Comparison of ENCODE assay signal across 27 cellular contexts in the genomic region with DNA sequence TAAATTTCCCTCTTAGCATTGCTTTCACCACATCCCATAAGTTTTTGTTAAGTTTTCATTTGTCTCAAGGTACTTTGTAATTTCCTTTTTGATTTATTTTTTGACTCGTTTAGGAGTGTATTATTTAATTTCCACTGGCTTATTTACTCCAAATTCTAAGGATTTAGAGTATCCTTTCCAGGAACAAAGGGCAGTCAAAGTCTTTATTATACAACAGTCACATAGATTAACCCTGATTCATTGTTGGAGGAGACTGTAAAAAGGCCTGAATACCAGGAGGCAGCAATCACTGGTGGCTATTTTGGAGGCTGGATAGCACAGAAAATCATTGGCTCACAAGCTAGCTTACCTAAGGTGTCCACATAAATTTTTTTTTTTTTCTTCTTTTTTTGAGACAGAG. TPM values are rescaled to one million over a fixed set of nuclear protein-coding genes. Genes with fewer than 3 reads are reported as not detected.
A peak's percentile ranks its signal among the peaks of the same experiment; 100 is the strongest.
DNase-seq lines count a peak whose midpoint lies in the region; FAIRE-seq and TF ChIP-seq lines count a peak whose summit lies in the region.
"Had no signal": no experiment of that assay in that cellular context is flagged by ENCODE, and none has a peak within 500 bp of the region (broad histone marks: within the 10 kb centered on the region; RNA-seq: fewer than 3 reads in every experiment).

No MANE protein-coding gene starts in this region.

- H2BK120ac ChIP-seq in H9 (ENCODE audit: low read depth, low read length, poor library complexity, severe bottlenecking): no peak overlapping the region

- H4K20me1 ChIP-seq in H9 (ENCODE audit: control insufficient read depth, insufficient read depth, insufficient read length) (no peaks in the 10 kb centered on the region), neural progenitor cell (ENCODE audit: low read depth) (peaks cover 41% of the 10 kb centered on the region)

- no peak overlapping the region for H2BK20ac ChIP-seq in H9 (ENCODE audit: low read depth, low read length, poor library complexity, severe bottlenecking)

- H3K27me3 ChIP-seq in H9 (ENCODE audit: insufficient read depth, low read length) (no peaks in the 10 kb centered on the region), neural progenitor cell (no peaks in the 10 kb centered on the region)
- H3K27me3 ChIP-seq: right lobe of liver, SJCRH30 had no signal

- H3K27ac ChIP-seq in H9 (ENCODE audit: insufficient read length, low read depth, low read length) (no peak overlapping the region), neural progenitor cell (peak overlapping the region; percentile 62)
- H3K27ac ChIP-seq: coronary artery, left ventricle myocardium inferior, right lobe of liver, SJCRH30 had no signal

- no peak overlapping the region for H4K5ac ChIP-seq in H9 (ENCODE audit: insufficient read length, low read depth, low read length)

- H2BK15ac ChIP-seq in H9 (ENCODE audit: low read depth, low read length): no peak overlapping the region

- no peak overlapping the region for H3T11ph ChIP-seq in H9 (ENCODE audit: low read length)

- no CpG with 5 or more reads among the region's 1 CpG for WGBS in H9 (ENCODE audit: extremely low coverage, insufficient read length, low lambda C conversion rate)

- H4K8ac ChIP-seq in H9 (replicated peaks; ENCODE audit: insufficient read length, low read depth, low read length): no peak overlapping the region

- peaks cover 13% of the 10 kb centered on the region for H3K36me3 ChIP-seq in neural progenitor cell

- no peak overlapping the region for H4K91ac ChIP-seq in H9 (ENCODE audit: insufficient read length, low read depth, low read length)

- FAIRE-seq in RCC 7860 (lab: Jason Lieb, UNC): no peak
- FAIRE-seq: islet of Langerhans had no signal

- intact Hi-C loops in activated T-helper 2 cell treated with anti-CD3 and anti-CD28 coated beads, Interferon-gamma antibody, Interleukin-2, Interleukin-4, amounts not matched to agents 10 μg/mL and 5 μg/mL and 100 μg/mL, durations not matched to agents 14 hours and 24 hours and 36 hours (cut with micrococcal nuclease): no loop called here

- H3K4me3 ChIP-seq in neural progenitor cell: no peak overlapping the region
- H3K4me3 ChIP-seq: coronary artery, left ventricle myocardium inferior, right lobe of liver, SJCRH30 had no signal

- H3K79me2 ChIP-seq in H9 (ENCODE audit: insufficient read depth, low read length) (no peaks in the 10 kb centered on the region; the same call in 1 of the 2 replicates), neural progenitor cell (ENCODE audit: low read depth) (peaks cover 52% of the 10 kb centered on the region)

- H3K18ac ChIP-seq in H9 (ENCODE audit: insufficient read length, low read depth, low read length): no peak overlapping the region

- TF ChIP-seq CTCF in H9 (conservative IDR thresholded peaks at IDR 0.05): no peak
- TF ChIP-seq CTCF in neural progenitor cell (IDR thresholded peaks at IDR 0.05): no peak

- H3K23me2 ChIP-seq in H9 (ENCODE audit: insufficient read length, low read depth, low read length, poor library complexity, severe bottlenecking): no peaks in the 10 kb centered on the region

- no peak overlapping the region for H2BK12ac ChIP-seq in H9 (ENCODE audit: insufficient read length, low read depth, low read length)

- H3K23ac ChIP-seq in H9 (ENCODE audit: insufficient read length, low read depth, low read length): no peak overlapping the region

- H3K4me1 Mint-ChIP-seq in activated CD4-positive, alpha-beta T cell treated with anti-CD3 and anti-CD28 coated beads, Interleukin-2, amount 10 ng/mL, durations not matched to agents 7 days and 5 days: peaks cover 27% of the 10 kb centered on the region
- no peaks in the 10 kb centered on the region; a peak in 2 of 4 replicates for H3K4me1 Mint-ChIP-seq in H9
- H3K4me1 Mint-ChIP-seq in activated T-helper 2 cell treated with anti-CD3 and anti-CD28 coated beads, Interferon-gamma antibody, Interleukin-2, Interleukin-4, amounts not matched to agents 10 μg/mL and 5 μg/mL and 100 μg/mL, durations not matched to agents 14 hours and 24 hours and 36 hours (ENCODE audit: low read depth): peaks cover 23% of the 10 kb centered on the region
- H3K4me1 Mint-ChIP-seq in neural progenitor cell: peaks cover under 1% of the 10 kb centered on the region

- no peak overlapping the region for H2AFZ ChIP-seq in H9 (ENCODE audit: low read length)
- no peak overlapping the region for H2AFZ ChIP-seq in neural progenitor cell (replicated peaks)

- peak overlapping the region; percentile 13 for H3K27ac Mint-ChIP-seq in activated CD4-positive, alpha-beta T cell treated with anti-CD3 and anti-CD28 coated beads, Interleukin-2, amount 10 ng/mL, durations not matched to agents 7 days and 5 days
- peak overlapping the region in 2 of 3 experiments; percentile 70 to 80; a peak in 3 of 7 replicates for H3K27ac Mint-ChIP-seq in H9
- peak overlapping the region; percentile 42 for H3K27ac Mint-ChIP-seq in activated T-helper 2 cell treated with anti-CD3 and anti-CD28 coated beads, Interferon-gamma antibody, Interleukin-2, Interleukin-4, amounts not matched to agents 10 μg/mL and 5 μg/mL and 100 μg/mL, durations not matched to agents 14 hours and 24 hours and 36 hours
- H3K27ac Mint-ChIP-seq in neural progenitor cell: no peak overlapping the region

- H3K9me3 Mint-ChIP-seq in activated CD4-positive, alpha-beta T cell treated with anti-CD3 and anti-CD28 coated beads, Interleukin-2, amount 10 ng/mL, durations not matched to agents 7 days and 5 days: no peaks in the 10 kb centered on the region
- no peaks in the 10 kb centered on the region for H3K9me3 Mint-ChIP-seq in H9
- no peaks in the 10 kb centered on the region for H3K9me3 Mint-ChIP-seq in activated T-helper 2 cell treated with anti-CD3 and anti-CD28 coated beads, Interferon-gamma antibody, Interleukin-2, Interleukin-4, amounts not matched to agents 10 μg/mL and 5 μg/mL and 100 μg/mL, durations not matched to agents 14 hours and 24 hours and 36 hours
- H3K9me3 Mint-ChIP-seq in neural progenitor cell: no peaks in the 10 kb centered on the region
- H3K9me3 Mint-ChIP-seq: CD8-positive, alpha-beta memory T cell; T-cell had no signal

- H3F3A ChIP-seq in neural progenitor cell (ENCODE audit: low read depth): peaks cover 17% of the 10 kb centered on the region

- CTCF ChIA-PET in activated CD4-positive, alpha-beta T cell treated with anti-CD3 and anti-CD28 coated beads, Interleukin-2, amount 10 ng/mL, durations not matched to agents 7 days and 5 days (lab: Charles Lee): interaction anchor here (1.3 kb wide), 1 partner anchor 40 kb away, joined by 3 read pairs; the partner anchor contains the start of genes NUSAP1 and OIP5

- H2BK5ac ChIP-seq in H9 (ENCODE audit: insufficient read length, low read length): no peak overlapping the region

- peaks cover 14% of the 10 kb centered on the region for H3K79me1 ChIP-seq in H9 (ENCODE audit: insufficient read depth, low read depth, low read length, poor library complexity, severe bottlenecking)

- H3K27me3 Mint-ChIP-seq in activated CD4-positive, alpha-beta T cell treated with anti-CD3 and anti-CD28 coated beads, Interleukin-2, amount 10 ng/mL, durations not matched to agents 7 days and 5 days: no peaks in the 10 kb centered on the region
- H3K27me3 Mint-ChIP-seq in H9 (ENCODE audit: low read depth): no peaks in the 10 kb centered on the region
- no peaks in the 10 kb centered on the region for H3K27me3 Mint-ChIP-seq in activated T-helper 2 cell treated with anti-CD3 and anti-CD28 coated beads, Interferon-gamma antibody, Interleukin-2, Interleukin-4, amounts not matched to agents 10 μg/mL and 5 μg/mL and 100 μg/mL, durations not matched to agents 14 hours and 24 hours and 36 hours (ENCODE audit: low read depth)
- no peaks in the 10 kb centered on the region for H3K27me3 Mint-ChIP-seq in neural progenitor cell (ENCODE audit: insufficient read depth, low read depth)
- H3K27me3 Mint-ChIP-seq: CD8-positive, alpha-beta memory T cell; T-cell had no signal

- no peak overlapping the region for H2AK5ac ChIP-seq in H9 (ENCODE audit: insufficient read length, low read length)

- no peaks in the 10 kb centered on the region for H3K9me3 ChIP-seq in H9 (ENCODE audit: control insufficient read depth, low read depth, low read length)
- H3K9me3 ChIP-seq in neural progenitor cell (ENCODE audit: low read depth): no peaks in the 10 kb centered on the region
- H3K9me3 ChIP-seq: left ventricle myocardium inferior, right lobe of liver, SJCRH30 had no signal

- no peak overlapping the region for H3K9ac ChIP-seq in H9 (ENCODE audit: extremely low read depth, insufficient read length, low read length)
- no peak overlapping the region for H3K9ac ChIP-seq in neural progenitor cell

- peaks cover 33% of the 10 kb centered on the region for H3K36me3 Mint-ChIP-seq in activated CD4-positive, alpha-beta T cell treated with anti-CD3 and anti-CD28 coated beads, Interleukin-2, amount 10 ng/mL, durations not matched to agents 7 days and 5 days (ENCODE audit: low read depth)
- H3K36me3 Mint-ChIP-seq in H9 (ENCODE audit: insufficient read depth in 1 of 3, low read depth in 3 of 3) (peaks cover 27 to 53% (median 48%) of the 10 kb centered on the region in 3 experiments), neural progenitor cell (peaks cover 18% of the 10 kb centered on the region)
- peaks cover 58% of the 10 kb centered on the region for H3K36me3 Mint-ChIP-seq in activated T-helper 2 cell treated with anti-CD3 and anti-CD28 coated beads, Interferon-gamma antibody, Interleukin-2, Interleukin-4, amounts not matched to agents 10 μg/mL and 5 μg/mL and 100 μg/mL, durations not matched to agents 14 hours and 24 hours and 36 hours (ENCODE audit: low read depth)

- no peak overlapping the region for H3K14ac ChIP-seq in H9 (ENCODE audit: insufficient read depth, low read length)

- DNase-seq in activated CD4-positive, alpha-beta T cell treated with anti-CD3 and anti-CD28 coated beads, Interleukin-2, amount 10 ng/mL, durations not matched to agents 7 days and 5 days: no peak
- no peak for DNase-seq in activated CD4-positive, alpha-beta T cell treated with anti-CD3 and anti-CD28 coated beads for 4 hours
- no peak for DNase-seq in H9
- DNase-seq in activated T-helper 2 cell treated with anti-CD3 and anti-CD28 coated beads, Interferon-gamma antibody, Interleukin-2, Interleukin-4, amounts not matched to agents 10 μg/mL and 5 μg/mL and 100 μg/mL, durations not matched to agents 14 hours and 24 hours and 36 hours (ENCODE audit: low spot score): no peak
- DNase-seq in neural progenitor cell (ENCODE audit: low spot score): peak; percentile 5
- DNase-seq in NCI-H1048 (lab: John Stamatoyannopoulos, UW): no peak
- no peak for DNase-seq in germinal center (ENCODE audit: low spot score)
- no peak for DNase-seq in RCC 7860 (ENCODE audit: low spot score)
- DNase-seq: 8988T; activated CD4-positive, alpha-beta T cell treated with anti-CD3 and anti-CD28 coated beads for 48 hours; activated CD8-positive, alpha-beta memory T cell treated with anti-CD3 and anti-CD28 coated beads, Interleukin-2, amount 50 U/mL, for 48 hours; activated gamma-delta T cell treated with Interleukin-2 at 50 U/mL for 16 hours; AML-193; amygdala; CD8-positive, alpha-beta memory T cell; left ventricle myocardium inferior; midbrain; NCI-H1694 treated with DMSO at 0.1 percent for 48 hours; NCI-H2171; NCI-H524; NK-92 treated with Interleukin-12 subunit alpha and Interleukin-12 subunit beta, amount 100 ng/mL, for 24 hours; right lobe of liver; SJCRH30; T-cell; trophoblast cell had no signal

- H3K4me2 ChIP-seq in H9 (ENCODE audit: insufficient read depth, insufficient read length, low read length): no peak overlapping the region
- H3K4me2 ChIP-seq in neural progenitor cell: no peak overlapping the region

- no peak overlapping the region for H3K4me3 Mint-ChIP-seq in activated CD4-positive, alpha-beta T cell treated with anti-CD3 and anti-CD28 coated beads, Interleukin-2, amount 10 ng/mL, durations not matched to agents 7 days and 5 days
- H3K4me3 Mint-ChIP-seq in H9: no peak overlapping the region
- no peak overlapping the region for H3K4me3 Mint-ChIP-seq in activated T-helper 2 cell treated with anti-CD3 and anti-CD28 coated beads, Interferon-gamma antibody, Interleukin-2, Interleukin-4, amounts not matched to agents 10 μg/mL and 5 μg/mL and 100 μg/mL, durations not matched to agents 14 hours and 24 hours and 36 hours (ENCODE audit: low read depth)
- no peak overlapping the region for H3K4me3 Mint-ChIP-seq in neural progenitor cell
- H3K4me3 Mint-ChIP-seq: T-cell had no signal

- no peak overlapping the region for H3K56ac ChIP-seq in H9 (ENCODE audit: insufficient read length, low read depth, low read length)

- H3K4ac ChIP-seq in H9 (ENCODE audit: low read depth, low read length): no peak overlapping the region

- H3K4me1 ChIP-seq in H9 (ENCODE audit: insufficient read depth, low read length): no peaks in the 10 kb centered on the region
- no peaks in the 10 kb centered on the region for H3K4me1 ChIP-seq in neural progenitor cell
- H3K4me1 ChIP-seq: SJCRH30 had no signal

- POLR2A ChIA-PET in activated CD4-positive, alpha-beta T cell treated with anti-CD3 and anti-CD28 coated beads, Interleukin-2, amount 10 ng/mL, durations not matched to agents 7 days and 5 days (lab: Charles Lee): no interaction called here

RNA-seq across cellular contexts. Expression of gene OIP5, which starts 39.9 kb away (rescaled TPM):
- 10 to 100 TPM; 18.9 to 21.9 TPM for total RNA-seq in activated CD4-positive, alpha-beta T cell treated with anti-CD3 and anti-CD28 coated beads, Interleukin-2, amount 10 ng/mL, durations not matched to agents 7 days and 5 days
- 30.9 and 33.3 TPM in 2 replicates for total RNA-seq in H9 (2021)
- total RNA-seq in activated T-helper 2 cell treated with anti-CD3 and anti-CD28 coated beads, Interferon-gamma antibody, Interleukin-2, Interleukin-4, amounts not matched to agents 10 μg/mL and 5 μg/mL and 100 μg/mL, durations not matched to agents 14 hours and 24 hours and 36 hours: 13.7 and 16.1 TPM in 2 replicates
- 70.2 and 80.9 TPM in 2 replicates for total RNA-seq in neural progenitor cell (ENCODE audit: low replicate concordance)

RNA-seq across cellular contexts. Expression of gene NUSAP1, which starts 40.2 kb away (rescaled TPM):
- 100 to 1,000 TPM; 310 to 336 TPM for total RNA-seq in activated CD4-positive, alpha-beta T cell treated with anti-CD3 and anti-CD28 coated beads, Interleukin-2, amount 10 ng/mL, durations not matched to agents 7 days and 5 days
- total RNA-seq in H9 (2021) (157 and 158 TPM in 2 replicates), neural progenitor cell (ENCODE audit: low replicate concordance) (388 and 525 TPM in 2 replicates)
- 139 and 154 TPM in 2 replicates for total RNA-seq in activated T-helper 2 cell treated with anti-CD3 and anti-CD28 coated beads, Interferon-gamma antibody, Interleukin-2, Interleukin-4, amounts not matched to agents 10 μg/mL and 5 μg/mL and 100 μg/mL, durations not matched to agents 14 hours and 24 hours and 36 hours
